Comparison of ENCODE assay signal across 19 cellular contexts in the genomic region with DNA sequence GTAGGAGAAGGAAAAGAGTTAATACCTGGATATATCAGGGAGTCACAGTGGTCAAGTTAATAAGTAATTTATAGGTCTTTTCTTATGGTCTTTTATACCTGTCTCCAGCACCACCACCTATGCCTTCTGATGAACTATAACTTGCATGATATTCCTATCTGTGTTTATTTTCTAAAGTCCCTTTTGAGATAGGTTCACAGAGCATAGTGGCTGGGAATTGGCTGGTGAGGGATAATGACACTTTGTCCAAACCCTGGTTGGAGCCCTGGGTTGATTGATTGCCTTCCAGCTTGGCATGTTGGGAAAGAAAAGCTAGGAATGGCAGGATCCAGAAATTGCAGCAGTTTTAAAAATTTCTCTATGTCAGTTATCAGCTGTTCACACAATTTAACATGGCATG. TPM values are rescaled to one million over a fixed set of nuclear protein-coding genes. Genes with fewer than 3 reads are reported as not detected.
DNase-seq lines count a peak whose midpoint lies in the region; ATAC-seq and TF ChIP-seq lines count a peak whose summit lies in the region.
"Had no signal": no experiment of that assay in that cellular context is flagged by ENCODE, and none has a peak within 500 bp of the region (broad histone marks: within the 10 kb centered on the region; RNA-seq: fewer than 3 reads in every experiment).

No MANE protein-coding gene starts in this region.

- POLR2A ChIA-PET in activated CD4-positive, alpha-beta memory T cell treated with anti-CD3 and anti-CD28 coated beads, Interleukin-2, amount 10 ng/mL, durations not matched to agents 7 days and 5 days (lab: Charles Lee) = no interaction called here

- DNase-seq in cardiac muscle cell (ENCODE audit: low read depth in 1 of 2, low spot score in 1 of 2) (no peak), cardiac septum (ENCODE audit: low spot score) (no peak), hepatocyte (ENCODE audit: low spot score) (no peak), trophoblast cell (no peak), upper lobe of left lung (no peak), glomerular visceral epithelial cell (ENCODE audit: extremely low spot score) (no peak)
- no peak for DNase-seq in activated CD4-positive, alpha-beta memory T cell treated with anti-CD3 and anti-CD28 coated beads, Interleukin-2, amount 10 ng/mL, durations not matched to agents 7 days and 5 days
- DNase-seq: AML-193; CD4-positive, alpha-beta memory T cell; DMS153; DMS79; GDM1; GOT3; H7 had no signal

- no peak overlapping the region for H4K8ac ChIP-seq in trophoblast cell (ENCODE audit: low read depth, low read length)

- H4K12ac ChIP-seq in trophoblast cell (ENCODE audit: low read depth, low read length) = no peak overlapping the region

- H3K27ac Mint-ChIP-seq in activated CD4-positive, alpha-beta memory T cell treated with anti-CD3 and anti-CD28 coated beads, Interleukin-2, amount 10 ng/mL, durations not matched to agents 7 days and 5 days = no peak overlapping the region

- no peak overlapping the region for H3K18ac ChIP-seq in trophoblast cell (ENCODE audit: low read length)

- H2AFZ ChIP-seq in hepatocyte = no peak overlapping the region
- H2AFZ ChIP-seq in trophoblast cell (ENCODE audit: insufficient read depth, low read length, poor library complexity) = no peak overlapping the region

- H3K14ac ChIP-seq in trophoblast cell (ENCODE audit: low read length) = no peak overlapping the region

- no peaks in the 10 kb centered on the region for H3K9me3 Mint-ChIP-seq in activated CD4-positive, alpha-beta memory T cell treated with anti-CD3 and anti-CD28 coated beads, Interleukin-2, amount 10 ng/mL, durations not matched to agents 7 days and 5 days
- H3K9me3 Mint-ChIP-seq: CD4-positive, alpha-beta memory T cell had no signal

- H3K23ac ChIP-seq in trophoblast cell (ENCODE audit: low read length) = no peak overlapping the region

- H3K9me3 ChIP-seq in cardiac muscle cell (ENCODE audit: low read depth) (no peaks in the 10 kb centered on the region), hepatocyte (ENCODE audit: low read depth) (no peaks in the 10 kb centered on the region), trophoblast cell (ENCODE audit: insufficient read depth, low read depth, low read length) (no peaks in the 10 kb centered on the region), upper lobe of left lung (no peaks in the 10 kb centered on the region)
- H3K9me3 ChIP-seq: A549 had no signal

- H3K4me2 ChIP-seq in hepatocyte (peak overlapping the region; percentile 7), trophoblast cell (ENCODE audit: low read length) (no peak overlapping the region)
- H3K4me2 ChIP-seq: A549 had no signal

- no peaks in the 10 kb centered on the region for H3K27me3 Mint-ChIP-seq in activated CD4-positive, alpha-beta memory T cell treated with anti-CD3 and anti-CD28 coated beads, Interleukin-2, amount 10 ng/mL, durations not matched to agents 7 days and 5 days
- H3K27me3 Mint-ChIP-seq: CD4-positive, alpha-beta memory T cell had no signal

- no peaks in the 10 kb centered on the region for H3K36me3 ChIP-seq in cardiac muscle cell
- no peaks in the 10 kb centered on the region for H3K36me3 ChIP-seq in hepatocyte (replicated peaks; ENCODE audit: insufficient read depth, low read depth)
- H3K36me3 ChIP-seq in trophoblast cell (ENCODE audit: control insufficient read depth in 1 of 2, insufficient read depth in 2 of 2, low read length in 2 of 2) = no peaks in the 10 kb centered on the region
- H3K36me3 ChIP-seq in upper lobe of left lung = no peaks in the 10 kb centered on the region

- no peak overlapping the region for H3K4me3 Mint-ChIP-seq in activated CD4-positive, alpha-beta memory T cell treated with anti-CD3 and anti-CD28 coated beads, Interleukin-2, amount 10 ng/mL, durations not matched to agents 7 days and 5 days

- H3K4me1 Mint-ChIP-seq in activated CD4-positive, alpha-beta memory T cell treated with anti-CD3 and anti-CD28 coated beads, Interleukin-2, amount 10 ng/mL, durations not matched to agents 7 days and 5 days = peaks cover 2% of the 10 kb centered on the region

- no peak for TF ChIP-seq EP300 in upper lobe of left lung (IDR thresholded peaks at IDR 0.05)

- ATAC-seq in upper lobe of left lung (ENCODE audit: low FRiP score in 2 of 2) = no peak
- ATAC-seq: A549, HCT116 had no signal

- H2BK5ac ChIP-seq in trophoblast cell (ENCODE audit: low read depth, low read length, poor library complexity) = no peak overlapping the region

- no peaks in the 10 kb centered on the region for H3K79me1 ChIP-seq in trophoblast cell (ENCODE audit: low read length)

- H3K36me3 Mint-ChIP-seq in activated CD4-positive, alpha-beta memory T cell treated with anti-CD3 and anti-CD28 coated beads, Interleukin-2, amount 10 ng/mL, durations not matched to agents 7 days and 5 days (ENCODE audit: low read depth) = peaks cover 6% of the 10 kb centered on the region

- H2BK12ac ChIP-seq in trophoblast cell (ENCODE audit: low read length) = no peak overlapping the region

- intact Hi-C loops in cardiac septum (cut with DNase I) = no loop called here

- CTCF ChIA-PET in activated CD4-positive, alpha-beta memory T cell treated with anti-CD3 and anti-CD28 coated beads, Interleukin-2, amount 10 ng/mL, durations not matched to agents 7 days and 5 days (lab: Charles Lee) = interaction anchor here (0.7 kb wide), 1 partner anchor 585 kb away, joined by 3 read pairs; no protein-coding TSS in a partner anchor

- no peaks in the 10 kb centered on the region for H3K9me2 ChIP-seq in hepatocyte (replicated peaks; ENCODE audit: insufficient read depth)

- H2AK5ac ChIP-seq in trophoblast cell (ENCODE audit: low read length) = no peak overlapping the region

- peaks cover 63% of the 10 kb centered on the region for H4K20me1 ChIP-seq in hepatocyte (ENCODE audit: insufficient read depth, poor library complexity, severe bottlenecking)

- H2BK120ac ChIP-seq in trophoblast cell (ENCODE audit: insufficient read depth, low read length, poor library complexity) = no peak overlapping the region

- H3K27ac ChIP-seq in cardiac muscle cell (peak overlapping the region; percentile 65), hepatocyte (no peak overlapping the region), trophoblast cell (ENCODE audit: low read depth, low read length) (no peak overlapping the region), upper lobe of left lung (no peak overlapping the region)
- H3K27ac ChIP-seq: 22Rv1, A549, C4-2B had no signal

- no peak overlapping the region for H4K91ac ChIP-seq in trophoblast cell (ENCODE audit: low read depth, low read length)

- no peaks in the 10 kb centered on the region for H3K27me3 ChIP-seq in cardiac muscle cell
- no peaks in the 10 kb centered on the region for H3K27me3 ChIP-seq in hepatocyte
- no peaks in the 10 kb centered on the region for H3K27me3 ChIP-seq in trophoblast cell (ENCODE audit: insufficient read depth, low read length)
- no peaks in the 10 kb centered on the region for H3K27me3 ChIP-seq in upper lobe of left lung

- peak overlapping the region; percentile 83 for H3K4ac ChIP-seq in trophoblast cell (ENCODE audit: low read depth, low read length)

- H3K4me1 ChIP-seq in cardiac muscle cell (ENCODE audit: low read depth) = peaks cover 20% of the 10 kb centered on the region
- H3K4me1 ChIP-seq in hepatocyte (ENCODE audit: insufficient read depth) = no peaks in the 10 kb centered on the region
- no peaks in the 10 kb centered on the region for H3K4me1 ChIP-seq in trophoblast cell (ENCODE audit: control insufficient read depth in 1 of 2, insufficient read depth in 2 of 2, low read length in 2 of 2)
- peaks cover 11 to 40% (median 24%) of the 10 kb centered on the region in 4 donors for H3K4me1 ChIP-seq in upper lobe of left lung

- no peak for TF ChIP-seq POLR2A in upper lobe of left lung (IDR thresholded peaks at IDR 0.05)

- peaks cover 100% of the 10 kb centered on the region for H3K79me2 ChIP-seq in hepatocyte
- peaks cover 1% of the 10 kb centered on the region for H3K79me2 ChIP-seq in trophoblast cell (ENCODE audit: control insufficient read depth, insufficient read depth, low read length, poor library complexity)

- no peak overlapping the region for H3K4me3 ChIP-seq in cardiac muscle cell
- H3K4me3 ChIP-seq in hepatocyte = no peak overlapping the region
- no peak overlapping the region for H3K4me3 ChIP-seq in trophoblast cell (ENCODE audit: low read depth, low read length)
- H3K4me3 ChIP-seq in upper lobe of left lung = no peak overlapping the region
- H3K4me3 ChIP-seq: A549, K562 had no signal

- no peak overlapping the region for H3K9ac ChIP-seq in trophoblast cell (ENCODE audit: low read length)

- TF ChIP-seq CTCF in cardiac muscle cell (IDR thresholded peaks at IDR 0.05; ENCODE audit: low read depth, low read length) = no peak
- no peak for TF ChIP-seq CTCF in hepatocyte (IDR thresholded peaks at IDR 0.05; ENCODE audit: poor library complexity)
- no peak for TF ChIP-seq CTCF in upper lobe of left lung (IDR thresholded peaks at IDR 0.05)

RNA-seq across cellular contexts. Expression of a gene that starts 23.2 kb away (rescaled TPM):
- total RNA-seq in cardiac muscle cell = 134 and 179 TPM in 2 replicates
- 56.6 and 106 TPM in 2 replicates for polyA plus RNA-seq in cardiac muscle cell
- 302 TPM for total RNA-seq in cardiac septum
- total RNA-seq in hepatocyte = 123 and 124 TPM in 2 replicates
- 25.0 and 26.9 TPM in 2 replicates for polyA plus RNA-seq in hepatocyte
- 18.8 and 19.0 TPM in 2 replicates for polyA plus RNA-seq in trophoblast cell (2013)
- total RNA-seq in upper lobe of left lung = 100 to 1,000 TPM in 4 of 6 donors, 10 to 100 TPM in 2; 63.9 to 149 (median 133) TPM
- total RNA-seq in activated CD4-positive, alpha-beta memory T cell treated with anti-CD3 and anti-CD28 coated beads, Interleukin-2, amount 10 ng/mL, durations not matched to agents 7 days and 5 days = 10 to 100 TPM; 44.3 to 45.2 TPM
